In genomic region chr11:6925636-6926207, GRCh38 we compare ENCODE assay signal across 2 cellular contexts.
TF ChIP-seq lines count a peak whose summit lies in the region.

No MANE protein-coding gene starts in this region.

TF ChIP-seq in liver, 16 proteins besides CTCF, POLR2A, EP300 and RAD21:
- TF ChIP-seq EGR1 (IDR thresholded peaks at IDR 0.05; ENCODE audit: low read depth in 2 of 2) (no peak), ATF3 (IDR thresholded peaks at IDR 0.05) (no peak), TAF1 (conservative IDR thresholded peaks at IDR 0.05) (no peak), YY1 (IDR thresholded peaks at IDR 0.05) (no peak), NR2F2 (IDR thresholded peaks at IDR 0.05) (no peak), RXRA (IDR thresholded peaks at IDR 0.05) (no peak), FOXA2 (IDR thresholded peaks at IDR 0.05) (no peak), FOXA1 (IDR thresholded peaks at IDR 0.05) (no peak), HNF4A (conservative IDR thresholded peaks at IDR 0.05) (no peak), HNF4G (IDR thresholded peaks at IDR 0.05) (no peak), GABPA (IDR thresholded peaks at IDR 0.05 in 1 of 2, conservative IDR thresholded peaks at IDR 0.05 in 1 of 2) (no peak), JUND (IDR thresholded peaks at IDR 0.05) (no peak), SP1 (IDR thresholded peaks at IDR 0.05) (no peak)
- TF ChIP-seq, protein P1, sequence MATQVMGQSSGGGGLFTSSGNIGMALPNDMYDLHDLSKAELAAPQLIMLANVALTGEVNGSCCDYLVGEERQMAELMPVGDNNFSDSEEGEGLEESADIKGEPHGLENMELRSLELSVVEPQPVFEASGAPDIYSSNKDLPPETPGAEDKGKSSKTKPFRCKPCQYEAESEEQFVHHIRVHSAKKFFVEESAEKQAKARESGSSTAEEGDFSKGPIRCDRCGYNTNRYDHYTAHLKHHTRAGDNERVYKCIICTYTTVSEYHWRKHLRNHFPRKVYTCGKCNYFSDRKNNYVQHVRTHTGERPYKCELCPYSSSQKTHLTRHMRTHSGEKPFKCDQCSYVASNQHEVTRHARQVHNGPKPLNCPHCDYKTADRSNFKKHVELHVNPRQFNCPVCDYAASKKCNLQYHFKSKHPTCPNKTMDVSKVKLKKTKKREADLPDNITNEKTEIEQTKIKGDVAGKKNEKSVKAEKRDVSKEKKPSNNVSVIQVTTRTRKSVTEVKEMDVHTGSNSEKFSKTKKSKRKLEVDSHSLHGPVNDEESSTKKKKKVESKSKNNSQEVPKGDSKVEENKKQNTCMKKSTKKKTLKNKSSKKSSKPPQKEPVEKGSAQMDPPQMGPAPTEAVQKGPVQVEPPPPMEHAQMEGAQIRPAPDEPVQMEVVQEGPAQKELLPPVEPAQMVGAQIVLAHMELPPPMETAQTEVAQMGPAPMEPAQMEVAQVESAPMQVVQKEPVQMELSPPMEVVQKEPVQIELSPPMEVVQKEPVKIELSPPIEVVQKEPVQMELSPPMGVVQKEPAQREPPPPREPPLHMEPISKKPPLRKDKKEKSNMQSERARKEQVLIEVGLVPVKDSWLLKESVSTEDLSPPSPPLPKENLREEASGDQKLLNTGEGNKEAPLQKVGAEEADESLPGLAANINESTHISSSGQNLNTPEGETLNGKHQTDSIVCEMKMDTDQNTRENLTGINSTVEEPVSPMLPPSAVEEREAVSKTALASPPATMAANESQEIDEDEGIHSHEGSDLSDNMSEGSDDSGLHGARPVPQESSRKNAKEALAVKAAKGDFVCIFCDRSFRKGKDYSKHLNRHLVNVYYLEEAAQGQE (IDR thresholded peaks at IDR 0.05): no peak
- TF ChIP-seq, protein P2, sequence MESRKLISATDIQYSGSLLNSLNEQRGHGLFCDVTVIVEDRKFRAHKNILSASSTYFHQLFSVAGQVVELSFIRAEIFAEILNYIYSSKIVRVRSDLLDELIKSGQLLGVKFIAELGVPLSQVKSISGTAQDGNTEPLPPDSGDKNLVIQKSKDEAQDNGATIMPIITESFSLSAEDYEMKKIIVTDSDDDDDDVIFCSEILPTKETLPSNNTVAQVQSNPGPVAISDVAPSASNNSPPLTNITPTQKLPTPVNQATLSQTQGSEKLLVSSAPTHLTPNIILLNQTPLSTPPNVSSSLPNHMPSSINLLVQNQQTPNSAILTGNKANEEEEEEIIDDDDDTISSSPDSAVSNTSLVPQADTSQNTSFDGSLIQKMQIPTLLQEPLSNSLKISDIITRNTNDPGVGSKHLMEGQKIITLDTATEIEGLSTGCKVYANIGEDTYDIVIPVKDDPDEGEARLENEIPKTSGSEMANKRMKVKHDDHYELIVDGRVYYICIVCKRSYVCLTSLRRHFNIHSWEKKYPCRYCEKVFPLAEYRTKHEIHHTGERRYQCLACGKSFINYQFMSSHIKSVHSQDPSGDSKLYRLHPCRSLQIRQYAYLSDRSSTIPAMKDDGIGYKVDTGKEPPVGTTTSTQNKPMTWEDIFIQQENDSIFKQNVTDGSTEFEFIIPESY (IDR thresholded peaks at IDR 0.05): no peak
- TF ChIP-seq, protein P3, sequence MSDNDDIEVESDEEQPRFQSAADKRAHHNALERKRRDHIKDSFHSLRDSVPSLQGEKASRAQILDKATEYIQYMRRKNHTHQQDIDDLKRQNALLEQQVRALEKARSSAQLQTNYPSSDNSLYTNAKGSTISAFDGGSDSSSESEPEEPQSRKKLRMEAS (IDR thresholded peaks at IDR 0.05): no peak
TF ChIP-seq in liver: peak in this region for 0.

TF ChIP-seq in HepG2, 621 proteins besides CTCF, POLR2A, EP300 and RAD21:
- TF ChIP-seq ZFP90 (CRISPR knock-in tag; IDR thresholded peaks at IDR 0.05; ENCODE audit: borderline replicate concordance) (no peak), GLI4 (CRISPR knock-in tag; IDR thresholded peaks at IDR 0.05; ENCODE audit: borderline replicate concordance) (no peak), BRD4 (CRISPR knock-in tag; IDR thresholded peaks at IDR 0.05) (no peak), FLYWCH1 (CRISPR knock-in tag; IDR thresholded peaks at IDR 0.05) (no peak), ZNF839 (CRISPR knock-in tag; IDR thresholded peaks at IDR 0.05; ENCODE audit: borderline replicate concordance) (no peak), GATAD2A (CRISPR knock-in tag; IDR thresholded peaks at IDR 0.05) (no peak), KAT8 (CRISPR knock-in tag; IDR thresholded peaks at IDR 0.05) (no peak), ZNF232 (CRISPR knock-in tag; IDR thresholded peaks at IDR 0.05; ENCODE audit: borderline replicate concordance) (no peak), ZNF451 (CRISPR knock-in tag; IDR thresholded peaks at IDR 0.05) (no peak), NR1H2 (CRISPR knock-in tag; IDR thresholded peaks at IDR 0.05; ENCODE audit: borderline replicate concordance, low read depth) (no peak), ZNF737 (CRISPR knock-in tag; IDR thresholded peaks at IDR 0.05; ENCODE audit: borderline replicate concordance) (no peak), ZNF891 (CRISPR knock-in tag; IDR thresholded peaks at IDR 0.05) (no peak), ZBTB7A (CRISPR knock-in tag; IDR thresholded peaks at IDR 0.05) (no peak), ZNF17 (CRISPR knock-in tag; IDR thresholded peaks at IDR 0.05) (no peak), ZNF12 (CRISPR knock-in tag; IDR thresholded peaks at IDR 0.05) (no peak), DPF2 (CRISPR knock-in tag; IDR thresholded peaks at IDR 0.05; ENCODE audit: borderline replicate concordance, low read depth) (no peak), ARID4A (CRISPR knock-in tag; IDR thresholded peaks at IDR 0.05; ENCODE audit: borderline replicate concordance) (no peak), NPAS2 (CRISPR knock-in tag; IDR thresholded peaks at IDR 0.05; ENCODE audit: borderline replicate concordance) (no peak), RORA (CRISPR knock-in tag; IDR thresholded peaks at IDR 0.05) (no peak)
